ENCODE assay signal across 25 cellular contexts in genomic region chr20:52349806-52350205, GRCh38.
A peak's percentile ranks its signal among the peaks of the same experiment; 100 is the strongest.
DNase-seq lines count a peak whose midpoint lies in the region; ATAC-seq, FAIRE-seq and TF ChIP-seq lines count a peak whose summit lies in the region.
"Had no signal": no experiment of that assay in that cellular context is flagged by ENCODE, and none has a peak within 500 bp of the region (broad histone marks: within the 10 kb centered on the region; RNA-seq: fewer than 3 reads in every experiment).

No MANE protein-coding gene starts in this region.

- no peaks in the 10 kb centered on the region for H3K27me3 ChIP-seq in right atrium auricular region
- no peaks in the 10 kb centered on the region for H3K27me3 ChIP-seq in endothelial cell of umbilical vein (ENCODE audit: control insufficient read depth in 2 of 2, insufficient read depth in 2 of 2, low read length in 2 of 2)
- H3K27me3 ChIP-seq: BLaER1 treated with 17β-estradiol and CSF1 and Interleukin-3, amounts not matched to agents 10 nM and 100 nM had no signal

- H3K79me2 ChIP-seq in endothelial cell of umbilical vein (ENCODE audit: control insufficient read depth, insufficient read depth, low read length) = no peaks in the 10 kb centered on the region

- FAIRE-seq in endothelial cell of umbilical vein (lab: Jason Lieb, UNC) (no peak), H54 (lab: Jason Lieb, UNC) (no peak)
- FAIRE-seq: A204.1, D721Med, GM12878, GM19239 had no signal

- CTCF ChIA-PET in endothelial cell of umbilical vein (lab: Charles Lee) = no interaction called here

- no peaks in the 10 kb centered on the region for H4K20me1 ChIP-seq in endothelial cell of umbilical vein (replicated peaks; ENCODE audit: control insufficient read depth, extremely low read depth, insufficient read depth, low read length)
- H4K20me1 ChIP-seq: BLaER1 treated with 17β-estradiol and CSF1 and Interleukin-3, amounts not matched to agents 10 nM and 100 nM had no signal

- no TSS peak for BruUV-seq in endothelial cell of umbilical vein (replicated peaks; lab: Mats Ljungman, UMichigan)

- TF ChIP-seq POLR2A in endothelial cell of umbilical vein (IDR thresholded peaks at IDR 0.05; ENCODE audit: low read depth, low read length) (no peak), H54 (IDR thresholded peaks at IDR 0.05; ENCODE audit: low read depth, low read length) (no peak)

- no peak overlapping the region for H3K27ac ChIP-seq in right atrium auricular region
- no peak overlapping the region for H3K27ac ChIP-seq in endothelial cell of umbilical vein (ENCODE audit: insufficient read depth, low read depth, low read length)
- H3K27ac ChIP-seq: 22Rv1; BLaER1 treated with 17β-estradiol and CSF1 and Interleukin-3, amounts not matched to agents 10 nM and 100 nM; GM23248 had no signal

- peaks cover 0 to 6% of the 10 kb centered on the region in 2 donors for H3K9me3 Mint-ChIP-seq in activated naive CD4-positive, alpha-beta T cell treated with anti-CD3 and anti-CD28 coated beads, Interleukin-2, amount 50 U/mL, for 72 hours
- H3K9me3 Mint-ChIP-seq: HFFc6 had no signal

- H3K4me2 ChIP-seq in endothelial cell of umbilical vein (ENCODE audit: insufficient read depth, low read length) = no peak overlapping the region
- H3K4me2 ChIP-seq: BLaER1 treated with 17β-estradiol and CSF1 and Interleukin-3, amounts not matched to agents 10 nM and 100 nM had no signal

- H3K4me1 ChIP-seq in right atrium auricular region (no peaks in the 10 kb centered on the region), endothelial cell of umbilical vein (ENCODE audit: control insufficient read depth, extremely low read depth, insufficient read depth, low read length) (peaks cover 8% of the 10 kb centered on the region)
- H3K4me1 ChIP-seq: HAP-1 had no signal

- H3K9me3 ChIP-seq in right atrium auricular region (peaks cover 0 to 22% of the 10 kb centered on the region in 2 donors), endothelial cell of umbilical vein (replicated peaks; ENCODE audit: control insufficient read depth, insufficient read depth, low read length) (no peaks in the 10 kb centered on the region)
- H3K9me3 ChIP-seq: BLaER1 treated with 17β-estradiol and CSF1 and Interleukin-3, amounts not matched to agents 10 nM and 100 nM; HAP-1 had no signal

- no peak for ATAC-seq in left cardiac atrium
- ATAC-seq in HG02759 (IDR thresholded peaks at IDR 0.05; ENCODE audit: unreplicated experiment) = no peak
- ATAC-seq in activated naive CD4-positive, alpha-beta T cell treated with anti-CD3 and anti-CD28 coated beads, Interleukin-2, amount 50 U/mL, for 72 hours = no peak
- ATAC-seq: GM12878 had no signal

- no peaks in the 10 kb centered on the region for H3K36me3 Mint-ChIP-seq in activated naive CD4-positive, alpha-beta T cell treated with anti-CD3 and anti-CD28 coated beads, Interleukin-2, amount 50 U/mL, for 72 hours
- H3K36me3 Mint-ChIP-seq: CD14-positive monocyte had no signal

- no peak overlapping the region for H3K9ac ChIP-seq in endothelial cell of umbilical vein (replicated peaks; ENCODE audit: extremely low read depth, insufficient read depth, low read length)
- H3K9ac ChIP-seq: BLaER1 treated with 17β-estradiol and CSF1 and Interleukin-3, amounts not matched to agents 10 nM and 100 nM; GM23248 had no signal

- TF ChIP-seq CTCF in right atrium auricular region (IDR thresholded peaks at IDR 0.05) = no peak
- TF ChIP-seq CTCF in endothelial cell of umbilical vein (IDR thresholded peaks at IDR 0.05; ENCODE audit: extremely low read depth in 1 of 2, insufficient read depth in 1 of 2, low read depth in 1 of 2, low read length in 2 of 2) = no peak

- DNase-seq in left cardiac atrium (peak; percentile 19), right atrium auricular region (ENCODE audit: low spot score) (no peak), endothelial cell of umbilical vein (ENCODE audit: low read depth, low spot score) (peak; percentile 86), lung microvascular endothelial cell (ENCODE audit: low read depth in 2 of 2) (peak; percentile 28 to 88), pulmonary artery endothelial cell (ENCODE audit: low read depth, low spot score) (peak; percentile 69), H54 (ENCODE audit: insufficient read length, low spot score) (no peak)
- no peak for DNase-seq in activated naive CD4-positive, alpha-beta T cell treated with anti-CD3 and anti-CD28 coated beads, Interleukin-2, amount 50 U/mL, for 72 hours (ENCODE audit: low spot score in 2 of 2)
- DNase-seq: CD4-positive, alpha-beta T cell; CD8-positive, alpha-beta memory T cell; DMS 273 treated with DMSO at 0.1 percent for 48 hours; DMS79; EL; GDM1; GM23248; HFFc6 had no signal

- H2AFZ ChIP-seq in endothelial cell of umbilical vein (ENCODE audit: low read depth, low read length) = no peak overlapping the region
- H2AFZ ChIP-seq: GM23248 had no signal

- no peak overlapping the region for H3K4me3 ChIP-seq in right atrium auricular region
- no peak overlapping the region for H3K4me3 ChIP-seq in endothelial cell of umbilical vein (replicated peaks in 1 of 3; ENCODE audit: insufficient read depth in 1 of 3, low read depth in 1 of 3, low read length in 3 of 3)
- H3K4me3 ChIP-seq: BLaER1 treated with 17β-estradiol and CSF1 and Interleukin-3, amounts not matched to agents 10 nM and 100 nM; GM12878; GM23248; HAP-1 had no signal

- dilution Hi-C loops in endothelial cell of umbilical vein (cut with MboI; ENCODE audit: extremely low pct_ligation_motif_present, low sequenced_read_pairs) = no loop called here

- H3K9me1 ChIP-seq in endothelial cell of umbilical vein (replicated peaks; ENCODE audit: control insufficient read depth, extremely low read depth, insufficient read depth, low read length) = no peaks in the 10 kb centered on the region

- H3K36me3 ChIP-seq in right atrium auricular region (no peaks in the 10 kb centered on the region), endothelial cell of umbilical vein (ENCODE audit: control insufficient read depth in 2 of 2, extremely low read depth in 1 of 2, insufficient read depth in 2 of 2, low read length in 2 of 2) (no peaks in the 10 kb centered on the region)
- H3K36me3 ChIP-seq: BLaER1 treated with 17β-estradiol and CSF1 and Interleukin-3, amounts not matched to agents 10 nM and 100 nM; HAP-1 had no signal

- intact Hi-C loops in left cardiac atrium (cut with DNase I) = no loop called here
- intact Hi-C loops in endothelial cell of umbilical vein (cut with micrococcal nuclease) = no loop called here

- POLR2A ChIA-PET in endothelial cell of umbilical vein (lab: Charles Lee) = no interaction called here

- no peak overlapping the region for H3K27ac Mint-ChIP-seq in activated naive CD4-positive, alpha-beta T cell treated with anti-CD3 and anti-CD28 coated beads, Interleukin-2, amount 50 U/mL, for 72 hours
- H3K27ac Mint-ChIP-seq: B cell; CD14-positive monocyte; CD4-positive, alpha-beta T cell; HFFc6 had no signal

TF ChIP-seq in endothelial cell of umbilical vein, 7 proteins besides CTCF, POLR2A, EP300 and RAD21:
- TF ChIP-seq POLR2AphosphoS5 (IDR thresholded peaks at IDR 0.05; ENCODE audit: insufficient read depth, low read depth, low read length) (no peak), GATA2 (IDR thresholded peaks at IDR 0.05; ENCODE audit: insufficient read depth, insufficient read length, low read depth, low read length) (no peak), JUN (IDR thresholded peaks at IDR 0.05; ENCODE audit: borderline replicate concordance, insufficient read depth, insufficient read length, low read depth) (no peak)
- TF ChIP-seq, protein P1, sequence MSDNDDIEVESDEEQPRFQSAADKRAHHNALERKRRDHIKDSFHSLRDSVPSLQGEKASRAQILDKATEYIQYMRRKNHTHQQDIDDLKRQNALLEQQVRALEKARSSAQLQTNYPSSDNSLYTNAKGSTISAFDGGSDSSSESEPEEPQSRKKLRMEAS (IDR thresholded peaks at IDR 0.05; ENCODE audit: insufficient read depth, insufficient read length) = no peak

Comparison
In these comparisons a context has a peak if more than half of its experiments do, and no peak if none do; other contexts are left out.
1. DNase-seq: peak in left cardiac atrium (single experiment), endothelial cell of umbilical vein (single experiment), lung microvascular endothelial cell (2 of 2) and pulmonary artery endothelial cell (single experiment); none in right atrium auricular region (single experiment), H54 (single experiment) and activated naive CD4-positive, alpha-beta T cell treated with anti-CD3 and anti-CD28 coated beads, Interleukin-2, amount 50 U/mL, for 72 hours (0 of 2).